ENCODE assay signal across 23 cellular contexts in the genomic region with DNA sequence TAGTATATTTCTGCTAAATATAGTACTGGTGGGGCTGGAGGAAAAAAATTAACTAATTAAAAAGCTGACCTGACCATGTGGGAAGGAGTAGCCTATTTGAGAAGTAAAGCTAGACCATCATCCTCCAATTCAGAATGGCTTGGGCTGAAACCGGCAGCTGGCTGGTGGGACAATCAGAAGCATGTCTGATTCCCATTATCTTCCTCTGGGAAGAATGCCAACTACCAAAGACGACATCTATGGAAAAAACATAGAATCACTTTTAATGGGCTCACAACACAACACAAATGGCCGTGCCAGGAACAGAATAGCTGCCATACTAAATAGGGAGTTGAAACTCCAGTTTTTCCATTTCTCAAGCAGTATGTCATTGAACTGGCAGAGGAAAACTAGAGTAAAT.
DNase-seq lines count a peak whose midpoint lies in the region; ATAC-seq, FAIRE-seq and TF ChIP-seq lines count a peak whose summit lies in the region.
"Had no signal": no experiment of that assay in that cellular context is flagged by ENCODE, and none has a peak within 500 bp of the region (broad histone marks: within the 10 kb centered on the region; RNA-seq: fewer than 3 reads in every experiment).

No MANE protein-coding gene starts in this region.

- H3K9me3 ChIP-seq in H1 (ENCODE audit: insufficient read depth in 2 of 2, low read depth in 1 of 2, low read length in 1 of 2): 0 out of 4 replicates have a peak, but pooled peaks cover 0 to 3% of the 10 kb centered on the region in 2 experiments

- H2AFZ ChIP-seq in H1 (ENCODE audit: low read length): 0 out of 2 replicates have a peak overlapping the region, but pooled peaks have one; percentile 2
- H2AFZ ChIP-seq: GM23248, PC-9 had no signal

- H3K79me2 ChIP-seq in H1 (ENCODE audit: control insufficient read depth in 1 of 2, insufficient read depth in 2 of 2, low read length in 2 of 2): no peaks in the 10 kb centered on the region

- no peak for TF ChIP-seq POLR2A in H1 (IDR thresholded peaks at IDR 0.05; ENCODE audit: control extremely low read depth in 1 of 2, low read depth in 2 of 2, low read length in 2 of 2)

- no peak overlapping the region for H3K27ac ChIP-seq in H1 (ENCODE audit: low read depth, low read length)
- H3K27ac ChIP-seq: C4-2B, GM23248, PC-9 had no signal

- no peak for TF ChIP-seq CTCF in H1 (IDR thresholded peaks at IDR 0.05; ENCODE audit: control extremely low read depth in 1 of 3, insufficient read depth in 1 of 3, low read depth in 1 of 3, low read length in 3 of 3)

- POLR2A ChIA-PET in H1 (lab: Charles Lee; ENCODE audit: partially characterized antibody): no interaction called here

- no peak overlapping the region for H4K5ac ChIP-seq in H1 (ENCODE audit: insufficient read length, low read depth, low read length)

- no peak overlapping the region for H3K4me3 ChIP-seq in H1 (ENCODE audit: extremely low read depth in 1 of 4, insufficient read depth in 2 of 4, low read depth in 3 of 4, low read length in 4 of 4)
- H3K4me3 ChIP-seq: GM23248, PC-9 had no signal

- no peak for FAIRE-seq in H1 (lab: Jason Lieb, UNC)

- no peak overlapping the region for H3K9ac ChIP-seq in H1 (replicated peaks in 1 of 4; ENCODE audit: extremely low read depth in 1 of 4, low read depth in 3 of 4, low read length in 3 of 4)
- H3K9ac ChIP-seq: GM23248 had no signal

- no peak overlapping the region for H2BK120ac ChIP-seq in H1 (replicated peaks; ENCODE audit: low read depth, low read length)

- H3K79me1 ChIP-seq in H1 (ENCODE audit: low read depth, low read length): no peaks in the 10 kb centered on the region

- no peak overlapping the region for H2BK5ac ChIP-seq in H1 (ENCODE audit: low read depth, low read length)

- TF ChIP-seq EP300 in H1 (IDR thresholded peaks at IDR 0.05; ENCODE audit: borderline replicate concordance in 1 of 2, low read depth in 2 of 2, low read length in 2 of 2): no peak

- H3K4ac ChIP-seq in H1 (replicated peaks; ENCODE audit: insufficient read length, low read depth, low read length): no peak overlapping the region

- no peak overlapping the region for H3K18ac ChIP-seq in H1 (ENCODE audit: extremely low read depth, low read length)

- intact Hi-C loops in Right ventricle myocardium inferior (cut with DNase I): no loop called here

- CTCF ChIA-PET in H1 (lab: Charles Lee; ENCODE audit: partially characterized antibody): no interaction called here

- no peak overlapping the region for H3K56ac ChIP-seq in H1 (replicated peaks; ENCODE audit: insufficient read length, low read depth, low read length)

- peak; percentile 51 for DNase-seq in COLO668 (lab: John Stamatoyannopoulos, UW; ENCODE audit: unreplicated experiment)
- peak; percentile 91 for DNase-seq in NCI-H1105 treated with DMSO at 0.1 percent for 48 hours (lab: John Stamatoyannopoulos, UW)
- DNase-seq in NCI-H2227 treated with DMSO at 0.1 percent for 48 hours (lab: John Stamatoyannopoulos, UW): peak; percentile 10
- no peak for DNase-seq in H1 (ENCODE audit: low read depth in 1 of 2, low spot score in 2 of 2)
- DNase-seq in inferior parietal cortex (ENCODE audit: extremely low spot score): no peak
- no peak for DNase-seq in hepatic stellate cell (ENCODE audit: low spot score)
- no peak for DNase-seq in Right ventricle myocardium inferior (ENCODE audit: missing footprints)
- no peak for DNase-seq in stimulated activated CD4-positive, alpha-beta T cell treated with anti-CD3 and anti-CD28 coated beads, Interleukin-12 subunit alpha, Interleukin-12 subunit beta, amount 100 ng/mL, for 4 hours
- DNase-seq: activated CD4-positive, alpha-beta T cell treated with anti-CD3 and anti-CD28 coated beads, Interleukin-2, amount 50 U/mL, for 1 hour; activated effector memory CD4-positive, alpha-beta T cell treated with Interleukin-2 at 50 U/mL for 16 hours; DMS53; effector CD4-positive, alpha-beta T cell; GM23248; KBM-7; mesendoderm; MV-4-11; naive B cell; NCI-H526 treated with DMSO at 0.1 percent for 48 hours; occipital lobe; PC-9; substantia nigra; T-helper 2 cell had no signal

- no peaks in the 10 kb centered on the region for H4K20me1 ChIP-seq in H1 (replicated peaks in 1 of 2; ENCODE audit: control insufficient read depth in 1 of 2, insufficient read depth in 2 of 2, low read length in 2 of 2)

- H3K23me2 ChIP-seq in H1 (ENCODE audit: low read depth, low read length): no peaks in the 10 kb centered on the region

- no peaks in the 10 kb centered on the region for H3K27me3 ChIP-seq in H1 (replicated peaks in 1 of 4; ENCODE audit: control insufficient read depth in 3 of 4, extremely low read depth in 1 of 4, insufficient read depth in 3 of 4, low read length in 3 of 4)

- no peak overlapping the region for H2BK15ac ChIP-seq in H1 (ENCODE audit: low read length)

- H3K4me2 ChIP-seq in H1 (ENCODE audit: insufficient read depth in 1 of 2, low read depth in 2 of 2, low read length in 2 of 2): no peak overlapping the region
- H3K4me2 ChIP-seq: PC-9 had no signal

- no peak overlapping the region for H2BK20ac ChIP-seq in H1 (ENCODE audit: low read length)

- no peak overlapping the region for H4K91ac ChIP-seq in H1 (replicated peaks; ENCODE audit: insufficient read length, low read length)

- H4K8ac ChIP-seq in H1 (ENCODE audit: extremely low read depth, insufficient read depth, low read length): no peak overlapping the region

- ATAC-seq in Right ventricle myocardium inferior: no peak

- WGBS in H1 (ENCODE audit: extremely low coverage in 1 of 2, insufficient coverage in 1 of 2, insufficient read length in 1 of 2, insufficient replicate concordance in 2 of 2, low coverage in 1 of 2, low lambda C conversion rate in 2 of 2, missing lambda C conversion rate in 1 of 2), 2 experiments: 94% methylated on average over 3 of the region's 3 CpGs; no CpG with 5 or more reads in 1 of the 2 experiments

- no peak for TF ChIP-seq RAD21 in H1 (IDR thresholded peaks at IDR 0.05 in 1 of 2, conservative IDR thresholded peaks at IDR 0.05 in 1 of 2; ENCODE audit: low read depth in 2 of 2, low read length in 2 of 2)

- H2AK5ac ChIP-seq in H1 (ENCODE audit: low read depth, low read length): no peak overlapping the region

- H3K14ac ChIP-seq in H1 (ENCODE audit: insufficient read length): no peak overlapping the region

- H3K23ac ChIP-seq in H1 (ENCODE audit: insufficient read length): no peak overlapping the region

- H3K36me3 ChIP-seq in H1 (ENCODE audit: control insufficient read depth in 2 of 4, insufficient read depth in 4 of 4, low read length in 3 of 4): no peaks in the 10 kb centered on the region

- H3K4me1 ChIP-seq in H1 (replicated peaks in 1 of 4; ENCODE audit: control insufficient read depth in 3 of 4, insufficient read depth in 4 of 4, low read length in 3 of 4): no peaks in the 10 kb centered on the region; a peak in 1 of 7 replicates

- no peak overlapping the region for H2BK12ac ChIP-seq in H1 (ENCODE audit: low read depth, low read length)

TF ChIP-seq in H1, 55 proteins besides CTCF, POLR2A, EP300 and RAD21 (continues in another document):
- TF ChIP-seq YY1 (IDR thresholded peaks at IDR 0.05; ENCODE audit: low read depth, low read length) (no peak), MAFK (IDR thresholded peaks at IDR 0.05; ENCODE audit: low read depth, low read length) (no peak), KDM1A (IDR thresholded peaks at IDR 0.05; ENCODE audit: borderline replicate concordance, low read length) (no peak), HDAC2 (IDR thresholded peaks at IDR 0.05; ENCODE audit: borderline replicate concordance in 1 of 2, low read depth in 2 of 2, low read length in 2 of 2) (no peak)

Comparison
In these comparisons a context has a peak if more than half of its experiments do, and no peak if none do; other contexts are left out.
1. DNase-seq: peak in COLO668 (single experiment), NCI-H1105 treated with DMSO at 0.1 percent for 48 hours (single experiment) and NCI-H2227 treated with DMSO at 0.1 percent for 48 hours (single experiment); none in H1 (0 of 2), inferior parietal cortex (single experiment), hepatic stellate cell (single experiment), Right ventricle myocardium inferior (single experiment) and stimulated activated CD4-positive, alpha-beta T cell treated with anti-CD3 and anti-CD28 coated beads, Interleukin-12 subunit alpha, Interleukin-12 subunit beta, amount 100 ng/mL, for 4 hours (single experiment).